ENCODE assay signal across 11 cellular contexts in genomic region chr1:230087034-230087721, GRCh38. TPM values are rescaled to one million over a fixed set of nuclear protein-coding genes. Genes with fewer than 3 reads are reported as not detected.
DNase-seq lines count a peak whose midpoint lies in the region; ATAC-seq and TF ChIP-seq lines count a peak whose summit lies in the region.
"Had no signal": no experiment of that assay in that cellular context is flagged by ENCODE, and none has a peak within 500 bp of the region (broad histone marks: within the 10 kb centered on the region; RNA-seq: fewer than 3 reads in every experiment).

No MANE protein-coding gene starts in this region.

- H3K79me2 ChIP-seq in MM.1S (ENCODE audit: low read length): peaks cover 100% of the 10 kb centered on the region

- H3F3A ChIP-seq in MM.1S (ENCODE audit: insufficient read depth, low read length): peaks cover 13% of the 10 kb centered on the region; the same call in 1 of the 2 replicates

- no peak overlapping the region for H3K9ac ChIP-seq in MM.1S (ENCODE audit: low read length)

- H3K36me3 ChIP-seq in right atrium auricular region (no peaks in the 10 kb centered on the region), gastroesophageal sphincter (peaks cover 0 to 18% of the 10 kb centered on the region in 2 donors), MM.1S (replicated peaks; ENCODE audit: insufficient read depth, low read length) (no peaks in the 10 kb centered on the region)

- TF ChIP-seq POLR2A in gastroesophageal sphincter (IDR thresholded peaks at IDR 0.05): no peak

- H4K20me1 ChIP-seq in MM.1S (ENCODE audit: insufficient read depth, low read length): no peaks in the 10 kb centered on the region

- H3K4me3 ChIP-seq in right atrium auricular region (no peak overlapping the region), gastroesophageal sphincter (no peak overlapping the region), MM.1S (ENCODE audit: low read length) (no peak overlapping the region)

- no peak overlapping the region for H3K4me2 ChIP-seq in MM.1S (ENCODE audit: low read depth, low read length)

- H3K9me2 ChIP-seq in MM.1S (replicated peaks; ENCODE audit: insufficient read depth, low read length): no peaks in the 10 kb centered on the region

- H3K4me1 ChIP-seq in right atrium auricular region (peaks cover 0 to 36% of the 10 kb centered on the region in 2 donors), gastroesophageal sphincter (peaks cover 8 to 98% (median 28%) of the 10 kb centered on the region in 3 donors), MM.1S (ENCODE audit: low read length) (peaks cover 25% of the 10 kb centered on the region)

- intact Hi-C loops in left ventricle myocardium superior (cut with micrococcal nuclease): no loop called here

- TF ChIP-seq EP300 in gastroesophageal sphincter (IDR thresholded peaks at IDR 0.05): no peak

- H2AFZ ChIP-seq in MM.1S (ENCODE audit: low read length): no peak overlapping the region

- TF ChIP-seq CTCF in right atrium auricular region (IDR thresholded peaks at IDR 0.05): no peak
- TF ChIP-seq CTCF in gastroesophageal sphincter (IDR thresholded peaks at IDR 0.05): no peak
- no peak for TF ChIP-seq CTCF in MM.1S (IDR thresholded peaks at IDR 0.05; ENCODE audit: low read length)

- peak; percentile 12 for ATAC-seq in left ventricle myocardium superior
- no peak for ATAC-seq in gastroesophageal sphincter
- no peak for ATAC-seq in HG02610 (IDR thresholded peaks at IDR 0.05; ENCODE audit: unreplicated experiment)
- no peak for ATAC-seq in GM21381 (IDR thresholded peaks at IDR 0.05; ENCODE audit: unreplicated experiment)

- H3K27ac ChIP-seq in right atrium auricular region: no peak overlapping the region
- peak overlapping the region in 3 of 4 donors; percentile 83 to 85 (median 84) for H3K27ac ChIP-seq in gastroesophageal sphincter
- no peak overlapping the region for H3K27ac ChIP-seq in MM.1S (ENCODE audit: low read length)

- 80 to 85% methylated on average over 9 to 10 of the region's 11 CpGs for WGBS in gastroesophageal sphincter (ENCODE audit: low coverage in 1 of 2), 2 donors

- H3K27me3 ChIP-seq in right atrium auricular region: no peaks in the 10 kb centered on the region
- H3K27me3 ChIP-seq in gastroesophageal sphincter: no peaks in the 10 kb centered on the region
- H3K27me3 ChIP-seq in MM.1S (replicated peaks; ENCODE audit: insufficient read depth, low read length): no peaks in the 10 kb centered on the region

- no peak for DNase-seq in left ventricle myocardium superior
- DNase-seq in right atrium auricular region (ENCODE audit: low spot score): no peak
- DNase-seq in NCI-H82 treated with DMSO at 0.1 percent for 48 hours (lab: John Stamatoyannopoulos, UW; ENCODE audit: unreplicated experiment): peak; percentile 92
- DNase-seq in ureter (ENCODE audit: low spot score): peak; percentile 60
- no peak for DNase-seq in MM.1S
- DNase-seq: activated CD4-positive, alpha-beta T cell treated with anti-CD3 and anti-CD28 coated beads, Interleukin-2, amount 50 U/mL, for 48 hours; activated naive CD8-positive, alpha-beta T cell treated with anti-CD3 and anti-CD28 coated beads, Interleukin-2, amount 10 ng/mL, durations not matched to agents 7 days and 5 days; NCI-H2081 had no signal

- H3K9me3 ChIP-seq in right atrium auricular region (no peaks in the 10 kb centered on the region), gastroesophageal sphincter (no peaks in the 10 kb centered on the region), MM.1S (replicated peaks; ENCODE audit: insufficient read depth, low read length) (no peaks in the 10 kb centered on the region)

RNA-seq across cellular contexts. Expression of gene GALNT2, which starts 20.1 kb away (rescaled TPM):
- total RNA-seq in left ventricle myocardium superior: 22.0 TPM
- 10 to 100 TPM; 29.9 to 39.5 TPM for total RNA-seq in right atrium auricular region
- 100 to 1,000 TPM in 3 of 4 donors, 10 to 100 TPM in 1; 95.3 to 160 (median 134) TPM for total RNA-seq in gastroesophageal sphincter
- total RNA-seq in ureter: 67.9 TPM

Comparison
In these comparisons a context has a peak if more than half of its experiments do, and no peak if none do; other contexts are left out.
1. DNase-seq: peak in NCI-H82 treated with DMSO at 0.1 percent for 48 hours (single experiment) and ureter (single experiment); none in left ventricle myocardium superior (single experiment), right atrium auricular region (single experiment) and MM.1S (single experiment).
2. H3K27ac ChIP-seq: peak in gastroesophageal sphincter (3 of 4); none in right atrium auricular region (0 of 2) and MM.1S (single experiment).